1 cellular context compared by ENCODE assay signal in the genomic region with DNA sequence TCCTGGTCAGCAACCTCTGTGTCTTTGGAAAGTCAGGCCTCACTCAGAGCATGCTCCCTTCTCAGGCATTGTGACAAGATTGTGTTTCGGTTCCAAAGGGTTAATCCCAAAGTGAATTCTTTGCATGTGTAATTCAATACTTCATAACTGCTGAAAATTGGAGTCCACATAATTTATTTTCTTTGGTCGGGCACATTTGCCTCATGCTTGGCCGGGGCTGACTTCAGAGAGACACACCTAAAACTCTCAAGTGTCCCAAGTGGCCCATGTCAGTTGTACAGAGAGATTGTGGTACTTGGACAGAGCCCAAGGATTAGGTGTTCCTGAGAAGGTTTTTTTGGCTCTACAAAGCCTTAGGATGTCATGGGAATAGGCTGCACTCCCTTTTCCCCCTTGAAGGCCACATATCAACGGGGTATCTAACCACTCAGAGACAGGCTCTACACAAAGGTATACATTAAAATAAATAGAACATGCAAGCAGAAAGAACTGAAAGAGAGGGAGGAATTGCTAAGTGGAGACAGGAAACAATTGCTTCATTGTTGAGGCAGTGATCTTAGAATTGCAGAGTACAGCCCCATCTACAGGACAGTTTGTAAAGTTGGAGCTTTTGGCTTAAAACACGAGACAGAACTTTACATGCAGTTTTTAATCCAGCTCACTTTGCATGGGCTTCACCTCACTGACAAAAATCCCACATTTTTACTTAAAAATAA.
TF ChIP-seq lines count a peak whose summit lies in the region.

No MANE protein-coding gene starts in this region.

TF ChIP-seq in HepG2, 621 proteins besides CTCF, POLR2A, EP300 and RAD21 (continued from another document and continues in another):
- no peak for TF ChIP-seq NFYB (CRISPR knock-in tag; IDR thresholded peaks at IDR 0.05)
- no peak for TF ChIP-seq CBX1 (IDR thresholded peaks at IDR 0.05; ENCODE audit: low read depth)
- no peak for TF ChIP-seq ZNF160 (CRISPR knock-in tag; IDR thresholded peaks at IDR 0.05)
- TF ChIP-seq, protein P1, sequence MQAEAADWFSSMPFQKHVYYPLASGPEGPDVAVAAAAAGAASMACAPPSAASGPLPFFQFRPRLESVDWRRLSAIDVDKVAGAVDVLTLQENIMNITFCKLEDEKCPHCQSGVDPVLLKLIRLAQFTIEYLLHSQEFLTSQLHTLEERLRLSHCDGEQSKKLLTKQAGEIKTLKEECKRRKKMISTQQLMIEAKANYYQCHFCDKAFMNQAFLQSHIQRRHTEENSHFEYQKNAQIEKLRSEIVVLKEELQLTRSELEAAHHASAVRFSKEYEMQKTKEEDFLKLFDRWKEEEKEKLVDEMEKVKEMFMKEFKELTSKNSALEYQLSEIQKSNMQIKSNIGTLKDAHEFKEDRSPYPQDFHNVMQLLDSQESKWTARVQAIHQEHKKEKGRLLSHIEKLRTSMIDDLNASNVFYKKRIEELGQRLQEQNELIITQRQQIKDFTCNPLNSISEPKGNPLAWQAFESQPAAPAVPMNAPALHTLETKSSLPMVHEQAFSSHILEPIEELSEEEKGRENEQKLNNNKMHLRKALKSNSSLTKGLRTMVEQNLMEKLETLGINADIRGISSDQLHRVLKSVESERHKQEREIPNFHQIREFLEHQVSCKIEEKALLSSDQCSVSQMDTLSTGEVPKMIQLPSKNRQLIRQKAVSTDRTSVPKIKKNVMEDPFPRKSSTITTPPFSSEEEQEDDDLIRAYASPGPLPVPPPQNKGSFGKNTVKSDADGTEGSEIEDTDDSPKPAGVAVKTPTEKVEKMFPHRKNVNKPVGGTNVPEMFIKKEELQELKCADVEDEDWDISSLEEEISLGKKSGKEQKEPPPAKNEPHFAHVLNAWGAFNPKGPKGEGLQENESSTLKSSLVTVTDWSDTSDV (CRISPR knock-in tag; IDR thresholded peaks at IDR 0.05) = no peak
- TF ChIP-seq KAT2B (IDR thresholded peaks at IDR 0.05; ENCODE audit: borderline replicate concordance, low read depth, low read length) = no peak
- no peak for TF ChIP-seq PTBP1 (IDR thresholded peaks at IDR 0.05; ENCODE audit: low read depth, low read length, poor library complexity, severe bottlenecking)
- no peak for TF ChIP-seq KDM4B (CRISPR knock-in tag; IDR thresholded peaks at IDR 0.05)
- TF ChIP-seq ZC3H4 (CRISPR knock-in tag; IDR thresholded peaks at IDR 0.05; ENCODE audit: borderline replicate concordance) = no peak
- TF ChIP-seq ZNF33B (CRISPR knock-in tag; IDR thresholded peaks at IDR 0.05) = no peak
- no peak for TF ChIP-seq ZNF451 (CRISPR knock-in tag; IDR thresholded peaks at IDR 0.05)
- no peak for TF ChIP-seq ZNF660 (CRISPR knock-in tag; IDR thresholded peaks at IDR 0.05; ENCODE audit: borderline replicate concordance, low read depth)
- TF ChIP-seq ZNF343 (CRISPR knock-in tag; IDR thresholded peaks at IDR 0.05) = no peak
- no peak for TF ChIP-seq NBN (conservative IDR thresholded peaks at IDR 0.05)
- TF ChIP-seq GTF2F1 (IDR thresholded peaks at IDR 0.05; ENCODE audit: low read length) = no peak
- no peak for TF ChIP-seq MEIS2 (CRISPR knock-in tag; IDR thresholded peaks at IDR 0.05)
- no peak for TF ChIP-seq IKZF1 (IDR thresholded peaks at IDR 0.05)
- TF ChIP-seq HMGA1 (CRISPR knock-in tag; conservative IDR thresholded peaks at IDR 0.05) = no peak
- TF ChIP-seq, protein P2, sequence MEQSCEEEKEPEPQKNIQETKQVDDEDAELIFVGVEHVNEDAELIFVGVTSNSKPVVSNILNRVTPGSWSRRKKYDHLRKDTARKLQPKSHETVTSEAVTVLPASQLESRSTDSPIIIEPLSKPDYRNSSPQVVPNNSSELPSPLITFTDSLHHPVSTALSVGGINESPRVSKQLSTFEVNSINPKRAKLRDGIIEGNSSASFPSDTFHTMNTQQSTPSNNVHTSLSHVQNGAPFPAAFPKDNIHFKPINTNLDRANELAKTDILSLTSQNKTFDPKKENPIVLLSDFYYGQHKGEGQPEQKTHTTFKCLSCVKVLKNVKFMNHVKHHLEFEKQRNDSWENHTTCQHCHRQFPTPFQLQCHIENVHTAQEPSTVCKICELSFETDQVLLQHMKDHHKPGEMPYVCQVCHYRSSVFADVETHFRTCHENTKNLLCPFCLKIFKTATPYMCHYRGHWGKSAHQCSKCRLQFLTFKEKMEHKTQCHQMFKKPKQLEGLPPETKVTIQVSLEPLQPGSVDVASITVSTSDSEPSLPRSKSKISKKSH (CRISPR knock-in tag; IDR thresholded peaks at IDR 0.05; ENCODE audit: borderline replicate concordance) = no peak
- TF ChIP-seq, protein P3, sequence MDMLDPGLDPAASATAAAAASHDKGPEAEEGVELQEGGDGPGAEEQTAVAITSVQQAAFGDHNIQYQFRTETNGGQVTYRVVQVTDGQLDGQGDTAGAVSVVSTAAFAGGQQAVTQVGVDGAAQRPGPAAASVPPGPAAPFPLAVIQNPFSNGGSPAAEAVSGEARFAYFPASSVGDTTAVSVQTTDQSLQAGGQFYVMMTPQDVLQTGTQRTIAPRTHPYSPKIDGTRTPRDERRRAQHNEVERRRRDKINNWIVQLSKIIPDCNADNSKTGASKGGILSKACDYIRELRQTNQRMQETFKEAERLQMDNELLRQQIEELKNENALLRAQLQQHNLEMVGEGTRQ (IDR thresholded peaks at IDR 0.05; ENCODE audit: low read depth, low read length) = no peak
- TF ChIP-seq, protein P3 (CRISPR knock-in tag; IDR thresholded peaks at IDR 0.05; ENCODE audit: borderline replicate concordance) = no peak
- TF ChIP-seq, protein P4, sequence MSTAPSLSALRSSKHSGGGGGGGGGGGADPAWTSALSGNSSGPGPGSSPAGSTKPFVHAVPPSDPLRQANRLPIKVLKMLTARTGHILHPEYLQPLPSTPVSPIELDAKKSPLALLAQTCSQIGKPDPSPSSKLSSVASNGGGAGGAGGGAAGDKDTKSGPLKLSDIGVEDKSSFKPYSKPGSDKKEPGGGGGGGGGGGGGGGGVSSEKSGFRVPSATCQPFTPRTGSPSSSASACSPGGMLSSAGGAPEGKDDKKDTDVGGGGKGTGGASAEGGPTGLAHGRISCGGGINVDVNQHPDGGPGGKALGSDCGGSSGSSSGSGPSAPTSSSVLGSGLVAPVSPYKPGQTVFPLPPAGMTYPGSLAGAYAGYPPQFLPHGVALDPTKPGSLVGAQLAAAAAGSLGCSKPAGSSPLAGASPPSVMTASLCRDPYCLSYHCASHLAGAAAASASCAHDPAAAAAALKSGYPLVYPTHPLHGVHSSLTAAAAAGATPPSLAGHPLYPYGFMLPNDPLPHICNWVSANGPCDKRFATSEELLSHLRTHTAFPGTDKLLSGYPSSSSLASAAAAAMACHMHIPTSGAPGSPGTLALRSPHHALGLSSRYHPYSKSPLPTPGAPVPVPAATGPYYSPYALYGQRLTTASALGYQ (CRISPR knock-in tag; IDR thresholded peaks at IDR 0.05) = no peak
- TF ChIP-seq, protein P5, sequence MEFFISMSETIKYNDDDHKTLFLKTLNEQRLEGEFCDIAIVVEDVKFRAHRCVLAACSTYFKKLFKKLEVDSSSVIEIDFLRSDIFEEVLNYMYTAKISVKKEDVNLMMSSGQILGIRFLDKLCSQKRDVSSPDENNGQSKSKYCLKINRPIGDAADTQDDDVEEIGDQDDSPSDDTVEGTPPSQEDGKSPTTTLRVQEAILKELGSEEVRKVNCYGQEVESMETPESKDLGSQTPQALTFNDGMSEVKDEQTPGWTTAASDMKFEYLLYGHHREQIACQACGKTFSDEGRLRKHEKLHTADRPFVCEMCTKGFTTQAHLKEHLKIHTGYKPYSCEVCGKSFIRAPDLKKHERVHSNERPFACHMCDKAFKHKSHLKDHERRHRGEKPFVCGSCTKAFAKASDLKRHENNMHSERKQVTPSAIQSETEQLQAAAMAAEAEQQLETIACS (CRISPR knock-in tag; IDR thresholded peaks at IDR 0.05) = no peak
- no peak for TF ChIP-seq ZNF589 (CRISPR knock-in tag; conservative IDR thresholded peaks at IDR 0.05)
- no peak for TF ChIP-seq ZNF839 (CRISPR knock-in tag; IDR thresholded peaks at IDR 0.05; ENCODE audit: borderline replicate concordance)
- TF ChIP-seq, protein P6, sequence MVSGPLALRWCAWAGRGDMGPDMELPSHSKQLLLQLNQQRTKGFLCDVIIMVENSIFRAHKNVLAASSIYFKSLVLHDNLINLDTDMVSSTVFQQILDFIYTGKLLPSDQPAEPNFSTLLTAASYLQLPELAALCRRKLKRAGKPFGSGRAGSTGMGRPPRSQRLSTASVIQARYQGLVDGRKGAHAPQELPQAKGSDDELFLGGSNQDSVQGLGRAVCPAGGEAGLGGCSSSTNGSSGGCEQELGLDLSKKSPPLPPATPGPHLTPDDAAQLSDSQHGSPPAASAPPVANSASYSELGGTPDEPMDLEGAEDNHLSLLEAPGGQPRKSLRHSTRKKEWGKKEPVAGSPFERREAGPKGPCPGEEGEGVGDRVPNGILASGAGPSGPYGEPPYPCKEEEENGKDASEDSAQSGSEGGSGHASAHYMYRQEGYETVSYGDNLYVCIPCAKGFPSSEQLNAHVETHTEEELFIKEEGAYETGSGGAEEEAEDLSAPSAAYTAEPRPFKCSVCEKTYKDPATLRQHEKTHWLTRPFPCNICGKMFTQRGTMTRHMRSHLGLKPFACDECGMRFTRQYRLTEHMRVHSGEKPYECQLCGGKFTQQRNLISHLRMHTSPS (CRISPR knock-in tag; IDR thresholded peaks at IDR 0.05; ENCODE audit: low read depth) = no peak
- TF ChIP-seq, protein P7, sequence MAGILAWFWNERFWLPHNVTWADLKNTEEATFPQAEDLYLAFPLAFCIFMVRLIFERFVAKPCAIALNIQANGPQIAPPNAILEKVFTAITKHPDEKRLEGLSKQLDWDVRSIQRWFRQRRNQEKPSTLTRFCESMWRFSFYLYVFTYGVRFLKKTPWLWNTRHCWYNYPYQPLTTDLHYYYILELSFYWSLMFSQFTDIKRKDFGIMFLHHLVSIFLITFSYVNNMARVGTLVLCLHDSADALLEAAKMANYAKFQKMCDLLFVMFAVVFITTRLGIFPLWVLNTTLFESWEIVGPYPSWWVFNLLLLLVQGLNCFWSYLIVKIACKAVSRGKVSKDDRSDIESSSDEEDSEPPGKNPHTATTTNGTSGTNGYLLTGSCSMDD (CRISPR knock-in tag; IDR thresholded peaks at IDR 0.05) = no peak
- TF ChIP-seq ZNF543 (CRISPR knock-in tag; IDR thresholded peaks at IDR 0.05) = no peak
- TF ChIP-seq, protein P8, sequence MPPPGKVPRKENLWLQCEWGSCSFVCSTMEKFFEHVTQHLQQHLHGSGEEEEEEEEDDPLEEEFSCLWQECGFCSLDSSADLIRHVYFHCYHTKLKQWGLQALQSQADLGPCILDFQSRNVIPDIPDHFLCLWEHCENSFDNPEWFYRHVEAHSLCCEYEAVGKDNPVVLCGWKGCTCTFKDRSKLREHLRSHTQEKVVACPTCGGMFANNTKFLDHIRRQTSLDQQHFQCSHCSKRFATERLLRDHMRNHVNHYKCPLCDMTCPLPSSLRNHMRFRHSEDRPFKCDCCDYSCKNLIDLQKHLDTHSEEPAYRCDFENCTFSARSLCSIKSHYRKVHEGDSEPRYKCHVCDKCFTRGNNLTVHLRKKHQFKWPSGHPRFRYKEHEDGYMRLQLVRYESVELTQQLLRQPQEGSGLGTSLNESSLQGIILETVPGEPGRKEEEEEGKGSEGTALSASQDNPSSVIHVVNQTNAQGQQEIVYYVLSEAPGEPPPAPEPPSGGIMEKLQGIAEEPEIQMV (CRISPR knock-in tag; IDR thresholded peaks at IDR 0.05; ENCODE audit: low read depth) = no peak
- TF ChIP-seq ZNF274 (CRISPR knock-in tag; IDR thresholded peaks at IDR 0.05) = no peak
- TF ChIP-seq ZFX (CRISPR knock-in tag; IDR thresholded peaks at IDR 0.05; ENCODE audit: low read depth) = no peak
- no peak for TF ChIP-seq MIER2 (CRISPR knock-in tag; IDR thresholded peaks at IDR 0.05)
- TF ChIP-seq ZFP62 (CRISPR knock-in tag; IDR thresholded peaks at IDR 0.05) = no peak
- no peak for TF ChIP-seq ZNF550 (CRISPR knock-in tag; IDR thresholded peaks at IDR 0.05; ENCODE audit: borderline replicate concordance)
- TF ChIP-seq GZF1 (CRISPR knock-in tag; IDR thresholded peaks at IDR 0.05) = no peak
- no peak for TF ChIP-seq XRCC5 (optimal IDR thresholded peaks at IDR 0.05; ENCODE audit: low read length)
- TF ChIP-seq ZFP37 (CRISPR knock-in tag; IDR thresholded peaks at IDR 0.05; ENCODE audit: borderline replicate concordance) = no peak
- TF ChIP-seq DMAP1 (CRISPR knock-in tag; IDR thresholded peaks at IDR 0.05) = no peak
- 0 out of 2 replicates have a peak, but pooled peaks have one; percentile 29 for TF ChIP-seq HOXA5 (CRISPR knock-in tag; IDR thresholded peaks at IDR 0.05)
- TF ChIP-seq ATF1 (CRISPR knock-in tag; IDR thresholded peaks at IDR 0.05) = no peak
- no peak; the same call in 1 of the 2 replicates for TF ChIP-seq BCL6 (CRISPR knock-in tag; IDR thresholded peaks at IDR 0.05)
- no peak for TF ChIP-seq KLF13 (CRISPR knock-in tag; IDR thresholded peaks at IDR 0.05)
- TF ChIP-seq STAG1 (CRISPR knock-in tag; IDR thresholded peaks at IDR 0.05) = peak; percentile 85
- TF ChIP-seq SMC3 (IDR thresholded peaks at IDR 0.05; ENCODE audit: low read length) = peak; percentile 92
- TF ChIP-seq ZNF570 (CRISPR knock-in tag; IDR thresholded peaks at IDR 0.05; ENCODE audit: borderline replicate concordance) = no peak
- TF ChIP-seq ZNF766 (CRISPR knock-in tag; IDR thresholded peaks at IDR 0.05; ENCODE audit: borderline replicate concordance) = no peak
- no peak for TF ChIP-seq ZFY (CRISPR knock-in tag; IDR thresholded peaks at IDR 0.05)
- no peak for TF ChIP-seq CAMTA2 (CRISPR knock-in tag; IDR thresholded peaks at IDR 0.05; ENCODE audit: borderline replicate concordance)
- TF ChIP-seq NR2F2 (IDR thresholded peaks at IDR 0.05; ENCODE audit: borderline replicate concordance, low read depth) = no peak; the same call in 1 of the 2 replicates
- no peak for TF ChIP-seq ZNF446 (CRISPR knock-in tag; IDR thresholded peaks at IDR 0.05)
- no peak for TF ChIP-seq ZNF20 (CRISPR knock-in tag; IDR thresholded peaks at IDR 0.05)
- TF ChIP-seq RCOR2 (CRISPR knock-in tag; IDR thresholded peaks at IDR 0.05) = no peak
- TF ChIP-seq ZNF775 (CRISPR knock-in tag; IDR thresholded peaks at IDR 0.05; ENCODE audit: borderline replicate concordance) = no peak
- TF ChIP-seq FOXA1 (IDR thresholded peaks at IDR 0.05) = no peak
- no peak for TF ChIP-seq FOXA1 (CRISPR knock-in tag; IDR thresholded peaks at IDR 0.05)
- no peak for TF ChIP-seq KLF6 (CRISPR knock-in tag; IDR thresholded peaks at IDR 0.05)
- no peak for TF ChIP-seq ZEB1 (IDR thresholded peaks at IDR 0.05; ENCODE audit: insufficient replicate concordance, low read depth)
